Comparison of ENCODE assay signal across 27 cellular contexts in the genomic region with DNA sequence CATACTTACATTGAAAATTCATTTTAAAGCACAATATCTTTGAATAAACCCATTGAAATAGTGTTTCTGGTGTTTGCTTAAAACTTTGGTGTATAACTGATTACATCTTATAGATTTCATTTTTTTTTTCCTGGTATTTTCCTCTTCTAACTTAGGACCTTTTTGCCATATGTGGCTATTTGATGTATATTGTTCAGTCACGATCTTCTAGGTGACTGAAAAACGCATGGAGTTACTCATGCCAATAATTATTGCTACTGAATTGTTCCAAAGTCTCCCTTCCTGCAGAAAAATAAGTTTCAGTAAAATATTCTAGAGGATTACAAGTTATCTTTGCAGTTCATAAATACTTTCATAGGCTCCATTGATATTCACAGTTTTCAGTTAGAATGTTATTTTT. TPM values are rescaled to one million over a fixed set of nuclear protein-coding genes. Genes with fewer than 3 reads are reported as not detected.
DNase-seq lines count a peak whose midpoint lies in the region; ATAC-seq and TF ChIP-seq lines count a peak whose summit lies in the region.
"Had no signal": no experiment of that assay in that cellular context is flagged by ENCODE, and none has a peak within 500 bp of the region (broad histone marks: within the 10 kb centered on the region; RNA-seq: fewer than 3 reads in every experiment).

No MANE protein-coding gene starts in this region.

- peak overlapping the region; percentile 87 for H3K27ac ChIP-seq in GM23248
- peak overlapping the region; percentile 80 to 96 (median 84) for H3K27ac ChIP-seq in gastroesophageal sphincter
- peak overlapping the region; percentile 89 for H3K27ac ChIP-seq in temporal lobe (ENCODE audit: low read depth, low read length)
- H3K27ac ChIP-seq: C4-2B, neutrophil had no signal

- H3K4me3 Mint-ChIP-seq in T-cell: no peak overlapping the region
- H3K4me3 Mint-ChIP-seq: activated CD4-positive, alpha-beta memory T cell treated with anti-CD3 and anti-CD28 coated beads for 36 hours; activated naive CD8-positive, alpha-beta T cell treated with anti-CD3 and anti-CD28 coated beads, Interleukin-2, amount 50 U/mL, for 24 hours had no signal

- no peaks in the 10 kb centered on the region for H3K9me2 ChIP-seq in GM23248 (ENCODE audit: insufficient read depth)

- H3K4me1 ChIP-seq in GM23248 (ENCODE audit: insufficient read depth) (peaks cover 62% of the 10 kb centered on the region), gastroesophageal sphincter (peaks cover 6 to 70% (median 23%) of the 10 kb centered on the region in 3 donors)
- H3K4me1 ChIP-seq: prostate gland had no signal

- TF ChIP-seq CTCF in gastroesophageal sphincter (IDR thresholded peaks at IDR 0.05): no peak

- H3K9ac ChIP-seq in GM23248: no peak overlapping the region

- H3K79me2 ChIP-seq in GM23248 (ENCODE audit: insufficient read depth): no peaks in the 10 kb centered on the region

- H3K36me3 Mint-ChIP-seq in T-cell: no peaks in the 10 kb centered on the region
- H3K36me3 Mint-ChIP-seq: activated CD4-positive, alpha-beta memory T cell treated with anti-CD3 and anti-CD28 coated beads for 36 hours had no signal

- H3F3A ChIP-seq in GM23248 (ENCODE audit: insufficient read depth): peaks cover 21% of the 10 kb centered on the region

- no peak for TF ChIP-seq EP300 in gastroesophageal sphincter (IDR thresholded peaks at IDR 0.05)

- no peak overlapping the region for H2AFZ ChIP-seq in GM23248

- in situ Hi-C loops in GM23248 (cut with MboI): no loop called here

- ATAC-seq in T-cell (replicated peaks in 1 of 4): no peak
- no peak for ATAC-seq in gastroesophageal sphincter
- ATAC-seq in GM18909 (IDR thresholded peaks at IDR 0.05; ENCODE audit: poor library complexity, unreplicated experiment): no peak

- POLR2A ChIA-PET in T-cell (lab: Charles Lee): interaction anchor here in 1 of 2 donors (1.0 kb wide), 1 partner anchor 13 kb away, joined by 3 read pairs; no protein-coding TSS in a partner anchor

- no peak overlapping the region for H3K4me3 ChIP-seq in GM23248
- H3K4me3 ChIP-seq in gastroesophageal sphincter: no peak overlapping the region
- H3K4me3 ChIP-seq: prostate gland had no signal

- H3K4me1 Mint-ChIP-seq in T-cell: peaks cover 65 to 83% (median 83%) of the 10 kb centered on the region in 3 donors

- H3K36me3 ChIP-seq in GM23248 (ENCODE audit: low read depth) (no peaks in the 10 kb centered on the region), gastroesophageal sphincter (no peaks in the 10 kb centered on the region)
- H3K36me3 ChIP-seq: neutrophil, prostate gland had no signal

- TF ChIP-seq POLR2A in gastroesophageal sphincter (IDR thresholded peaks at IDR 0.05): no peak

- DNase-seq in GM23248 (no peak), T-cell (no peak), hepatic stellate cell (ENCODE audit: low spot score) (no peak)
- no peak for DNase-seq in stimulated activated CD8-positive, alpha-beta memory T cell treated with anti-CD3 and anti-CD28 coated beads, Interleukin-4, amount 100 ng/mL, for 48 hours
- DNase-seq: activated CD4-positive, alpha-beta memory T cell treated with anti-CD3 and anti-CD28 coated beads for 36 hours; activated CD4-positive, CD25-positive, alpha-beta regulatory T cell; activated CD8-positive, alpha-beta memory T cell treated with anti-CD3 and anti-CD28 coated beads, Interleukin-2, amount 50 U/mL, for 48 hours; activated effector memory CD4-positive, alpha-beta T cell treated with anti-CD3 and anti-CD28 coated beads, Interleukin-2, amount 50 U/mL, for 16 hours; activated naive CD8-positive, alpha-beta T cell treated with anti-CD3 and anti-CD28 coated beads, Interleukin-2, amount 50 U/mL, for 24 hours; cortex of kidney; EL; HCEC 1CT; Karpas-422; NCI-H187; OCI-M1; Right ventricle myocardium superior; SW 1271 had no signal

- no peaks in the 10 kb centered on the region for H3K27me3 Mint-ChIP-seq in T-cell
- H3K27me3 Mint-ChIP-seq: activated CD4-positive, alpha-beta memory T cell treated with anti-CD3 and anti-CD28 coated beads for 36 hours; activated naive CD8-positive, alpha-beta T cell treated with anti-CD3 and anti-CD28 coated beads, Interleukin-2, amount 50 U/mL, for 24 hours; brain had no signal

- CTCF ChIA-PET in T-cell (lab: Charles Lee): interaction anchor here in 1 of 2 donors (1.2 kb wide), 1 partner anchor 395 kb away, joined by 5 read pairs; no protein-coding TSS in a partner anchor

- 14 to 18% methylated on average over 2 of the region's 2 CpGs for WGBS in GM23248 (ENCODE audit: low coverage in 1 of 2, low lambda C conversion rate in 2 of 2, missing lambda C conversion rate in 2 of 2), 2 experiments
- WGBS in gastroesophageal sphincter (ENCODE audit: low coverage in 1 of 2), 2 donors: 27 to 50% methylated on average over 2 of the region's 2 CpGs

- H3K9me3 Mint-ChIP-seq in T-cell: no peaks in the 10 kb centered on the region
- H3K9me3 Mint-ChIP-seq: activated CD4-positive, alpha-beta memory T cell treated with anti-CD3 and anti-CD28 coated beads for 36 hours; activated naive CD8-positive, alpha-beta T cell treated with anti-CD3 and anti-CD28 coated beads, Interleukin-2, amount 50 U/mL, for 24 hours; brain had no signal

- H4K20me1 ChIP-seq in GM23248 (ENCODE audit: insufficient read depth): no peaks in the 10 kb centered on the region

- H3K9me3 ChIP-seq in GM23248 (ENCODE audit: low read depth) (no peaks in the 10 kb centered on the region), gastroesophageal sphincter (no peaks in the 10 kb centered on the region)
- H3K9me3 ChIP-seq: neutrophil, prostate gland had no signal

- H3K27me3 ChIP-seq in GM23248 (replicated peaks; ENCODE audit: insufficient read depth): no peaks in the 10 kb centered on the region
- no peaks in the 10 kb centered on the region for H3K27me3 ChIP-seq in gastroesophageal sphincter
- H3K27me3 ChIP-seq: neutrophil had no signal

- peak overlapping the region; percentile 39 to 58 for H3K27ac Mint-ChIP-seq in T-cell
- H3K27ac Mint-ChIP-seq: activated CD4-positive, alpha-beta memory T cell treated with anti-CD3 and anti-CD28 coated beads for 36 hours; activated naive CD8-positive, alpha-beta T cell treated with anti-CD3 and anti-CD28 coated beads, Interleukin-2, amount 50 U/mL, for 24 hours had no signal

- peak overlapping the region; percentile 15 for H3K4me2 ChIP-seq in GM23248 (ENCODE audit: unreplicated experiment)

RNA-seq across cellular contexts. Expression of gene C1orf105, which starts 22.9 kb away (rescaled TPM):
- not detected in 2 replicates for total RNA-seq in GM23248 (2014; rRNA removed; shearing (Covaris generic))
- polyA plus RNA-seq in GM23248 (2016; fragmentation: Nextera tagmentation; extraction: Ambion mirVana): not detected in 2 replicates
- not detected for total RNA-seq in T-cell
- total RNA-seq in gastroesophageal sphincter: not detected
- not detected for total RNA-seq in temporal lobe
- total RNA-seq: activated CD4-positive, alpha-beta memory T cell treated with anti-CD3 and anti-CD28 coated beads for 36 hours; fibroblast of lung; glomerular endothelial cell; subcutaneous adipose tissue had no signal
- polyA plus RNA-seq: fibroblast of lung had no signal

RNA-seq across cellular contexts. Expression of gene PIGC, which starts 46.2 kb away (rescaled TPM):
- total RNA-seq in GM23248 (2014; rRNA removed; shearing (Covaris generic)): 18.3 and 27.8 TPM in 2 replicates
- polyA plus RNA-seq in GM23248 (2016; fragmentation: Nextera tagmentation; extraction: Ambion mirVana): 29.3 and 32.7 TPM in 2 replicates
- total RNA-seq in T-cell (10 to 100 TPM; 26.9 to 39.0 (median 34.5) TPM), gastroesophageal sphincter (10 to 100 TPM; 23.3 to 26.3 (median 25.8) TPM), temporal lobe (17.2 TPM)
